ENCODE assay signal across 10 cellular contexts in genomic region chr10:124688366-124688765, GRCh38. TPM values are rescaled to one million over a fixed set of nuclear protein-coding genes. Genes with fewer than 3 reads are reported as not detected.
A peak's percentile ranks its signal among the peaks of the same experiment; 100 is the strongest.
DNase-seq lines count a peak whose midpoint lies in the region; ATAC-seq and TF ChIP-seq lines count a peak whose summit lies in the region.
"Had no signal": no experiment of that assay in that cellular context is flagged by ENCODE, and none has a peak within 500 bp of the region (broad histone marks: within the 10 kb centered on the region; RNA-seq: fewer than 3 reads in every experiment).

No MANE protein-coding gene starts in this region.

- no peaks in the 10 kb centered on the region for H3K27me3 Mint-ChIP-seq in activated CD8-positive, alpha-beta T cell treated with anti-CD3 and anti-CD28 coated beads, Interleukin-2, amount 10 ng/mL, durations not matched to agents 7 days and 5 days (ENCODE audit: low read depth)

- intact Hi-C loops in OCI-LY7 (cut with micrococcal nuclease; ENCODE audit: unreplicated experiment) = no loop called here

- ATAC-seq in GM18870 (IDR thresholded peaks at IDR 0.05; ENCODE audit: unreplicated experiment) = peak; percentile 9
- ATAC-seq in HG02588 (IDR thresholded peaks at IDR 0.05; ENCODE audit: unreplicated experiment) = peak; percentile 3
- peak; percentile 20 for ATAC-seq in activated CD8-positive, alpha-beta T cell treated with anti-CD3 and anti-CD28 coated beads, Interleukin-2, amount 10 ng/mL, durations not matched to agents 7 days and 5 days

- H3K36me3 ChIP-seq in OCI-LY7 (ENCODE audit: insufficient read depth, low read length) = peaks cover 87% of the 10 kb centered on the region

- H3K27ac Mint-ChIP-seq in activated CD8-positive, alpha-beta T cell treated with anti-CD3 and anti-CD28 coated beads, Interleukin-2, amount 10 ng/mL, durations not matched to agents 7 days and 5 days = peak overlapping the region; percentile 42

- no peak overlapping the region for H3K4me3 Mint-ChIP-seq in activated CD8-positive, alpha-beta T cell treated with anti-CD3 and anti-CD28 coated beads, Interleukin-2, amount 10 ng/mL, durations not matched to agents 7 days and 5 days

- no peaks in the 10 kb centered on the region for H3K79me2 ChIP-seq in OCI-LY7 (ENCODE audit: insufficient read depth, low read depth, low read length)

- DNase-seq in activated CD8-positive, alpha-beta T cell treated with anti-CD3 and anti-CD28 coated beads, Interleukin-2, amount 10 ng/mL, durations not matched to agents 7 days and 5 days = no peak
- DNase-seq in DMS 273 treated with DMSO at 0.1 percent for 48 hours (lab: John Stamatoyannopoulos, UW) = no peak
- no peak for DNase-seq in OCI-LY7 (ENCODE audit: low spot score)
- DNase-seq in activated effector memory CD4-positive, alpha-beta T cell treated with anti-CD3 and anti-CD28 coated beads, Interleukin-2, amount 50 U/mL, for 16 hours = no peak
- DNase-seq: brain microvascular endothelial cell; NCI-H1105 treated with DMSO at 0.1 percent for 48 hours; stimulated activated naive CD4-positive, alpha-beta T cell had no signal

- H3K27ac ChIP-seq in skin epidermis (peak overlapping the region in 12 of 21 experiments; percentile 9 to 82 (median 55)), OCI-LY7 (ENCODE audit: low read depth, low read length, poor library complexity, severe bottlenecking) (no peak overlapping the region)
- H3K27ac ChIP-seq: brain microvascular endothelial cell had no signal

- no peak for TF ChIP-seq CTCF in OCI-LY7 (conservative IDR thresholded peaks at IDR 0.05; ENCODE audit: low read length)

- H3K4me1 ChIP-seq in OCI-LY7 (ENCODE audit: insufficient read depth, low read length, poor library complexity, severe bottlenecking) = peaks cover 31% of the 10 kb centered on the region

- H3K9me2 ChIP-seq in OCI-LY7 (ENCODE audit: insufficient read depth, low read length) = no peaks in the 10 kb centered on the region

- BruUV-seq in OCI-LY7 (replicated peaks; lab: Mats Ljungman, UMichigan) = no TSS peak

- peaks cover 53% of the 10 kb centered on the region for H3K36me3 Mint-ChIP-seq in activated CD8-positive, alpha-beta T cell treated with anti-CD3 and anti-CD28 coated beads, Interleukin-2, amount 10 ng/mL, durations not matched to agents 7 days and 5 days (ENCODE audit: low read depth)

- H2AFZ ChIP-seq in OCI-LY7 (ENCODE audit: low read length) = no peak overlapping the region

- no peaks in the 10 kb centered on the region for H4K20me1 ChIP-seq in OCI-LY7 (ENCODE audit: insufficient read depth, low read length)

- H3K9me3 ChIP-seq in OCI-LY7 (ENCODE audit: low read length) = no peaks in the 10 kb centered on the region

- CTCF ChIA-PET in activated CD8-positive, alpha-beta T cell treated with anti-CD3 and anti-CD28 coated beads, Interleukin-2, amount 10 ng/mL, durations not matched to agents 7 days and 5 days (lab: Charles Lee) = interaction anchor here (1.0 to 11.0 kb wide), 17 partner anchors 9 to 139 kb away, joined by 3 to 136 read pairs (median 9); partner anchors contain the start of gene FAM53B
- CTCF ChIA-PET in OCI-LY7 (lab: Charles Lee; ENCODE audit: unreplicated experiment) = interaction anchor here (0.5 kb wide), 1 partner anchor 50 kb away, joined by 3 read pairs; no protein-coding TSS in a partner anchor

- H3K4me3 ChIP-seq in skin epidermis (no peak overlapping the region), OCI-LY7 (ENCODE audit: low read depth, low read length, poor library complexity, severe bottlenecking) (no peak overlapping the region)

- no peaks in the 10 kb centered on the region for H3K9me3 Mint-ChIP-seq in activated CD8-positive, alpha-beta T cell treated with anti-CD3 and anti-CD28 coated beads, Interleukin-2, amount 10 ng/mL, durations not matched to agents 7 days and 5 days (ENCODE audit: insufficient read depth)

- peaks cover 64% of the 10 kb centered on the region for H3K4me1 Mint-ChIP-seq in activated CD8-positive, alpha-beta T cell treated with anti-CD3 and anti-CD28 coated beads, Interleukin-2, amount 10 ng/mL, durations not matched to agents 7 days and 5 days (ENCODE audit: low read depth)

- POLR2A ChIA-PET in activated CD8-positive, alpha-beta T cell treated with anti-CD3 and anti-CD28 coated beads, Interleukin-2, amount 10 ng/mL, durations not matched to agents 7 days and 5 days (lab: Charles Lee) = interaction anchor here (0.7 to 3.4 kb wide), 15 partner anchors 9 to 113 kb away, joined by 3 to 29 read pairs (median 4); partner anchors contain the start of gene ABRAXAS2
- POLR2A ChIA-PET in OCI-LY7 (lab: Charles Lee) = interaction anchor here (1.4 kb wide), 1 partner anchor 9 kb away, joined by 4 read pairs; no protein-coding TSS in a partner anchor

- H3K4me2 ChIP-seq in OCI-LY7 (ENCODE audit: low read length) = no peak overlapping the region

RNA-seq across cellular contexts. Expression of gene FAM53B, which starts 55.8 kb away (rescaled TPM):
- total RNA-seq in activated CD8-positive, alpha-beta T cell treated with anti-CD3 and anti-CD28 coated beads, Interleukin-2, amount 10 ng/mL, durations not matched to agents 7 days and 5 days = 10 to 100 TPM; 19.9 to 21.8 TPM
- total RNA-seq in OCI-LY7 (2014; rRNA removed; shearing (Covaris generic)) = 37.6 and 56.6 TPM in 2 replicates
- 50.5 and 58.5 TPM in 2 replicates for total RNA-seq in OCI-LY7 (2022)
